15 cellular contexts compared by ENCODE assay signal in the genomic region with DNA sequence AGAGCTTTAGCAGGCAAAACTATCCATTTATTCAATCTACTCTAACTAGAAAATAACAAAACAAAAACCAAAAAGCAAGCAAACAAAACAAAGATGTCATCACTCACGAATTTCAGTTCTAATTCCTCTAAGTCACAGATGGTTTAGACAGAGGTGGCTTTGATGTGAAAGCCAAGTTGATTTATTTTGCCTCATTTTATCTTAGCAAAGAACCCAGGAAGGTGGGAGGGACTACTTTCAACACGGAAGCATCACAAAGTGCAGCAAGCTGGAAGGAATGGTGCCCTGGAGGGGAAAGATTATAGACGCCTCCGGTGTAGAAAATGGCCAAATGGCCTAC.
"Had no signal": no experiment of that assay in that cellular context is flagged by ENCODE, and none has a peak within 500 bp of the region (broad histone marks: within the 10 kb centered on the region; RNA-seq: fewer than 3 reads in every experiment).

No MANE protein-coding gene starts in this region.

- H3K27ac ChIP-seq: esophagus squamous epithelium, heart right ventricle, prostate gland, right atrium auricular region, tibial nerve, vagina had no signal

- ATAC-seq: effector memory CD8-positive, alpha-beta T cell; heart right ventricle; left ventricle myocardium superior; stimulated activated naive CD8-positive, alpha-beta T cell treated with anti-CD3 and anti-CD28 coated beads, Interleukin-15, Interleukin-2, amounts not matched to agents 100 U/mL and 50 U/mL, for 24 hours; WTC11 had no signal

- H3K4me1 ChIP-seq: esophagus squamous epithelium, heart right ventricle, prostate gland, right atrium auricular region, tibial nerve, vagina had no signal

- H3K36me3 ChIP-seq: esophagus squamous epithelium, heart right ventricle, prostate gland, right atrium auricular region, tibial nerve, vagina had no signal

- DNase-seq: activated CD4-positive, alpha-beta memory T cell treated with anti-CD3 and anti-CD28 coated beads for 36 hours; activated CD4-positive, alpha-beta T cell treated with anti-CD3 and anti-CD28 coated beads for 4 hours; activated T-cell treated with anti-CD3 and anti-CD28 coated beads for 4 hours; effector memory CD8-positive, alpha-beta T cell; esophagus squamous epithelium; heart right ventricle; immature natural killer cell; left ventricle myocardium superior; stimulated activated CD4-positive, alpha-beta T cell treated with anti-CD3 and anti-CD28 coated beads, Interleukin-2, amount 100 ng/mL, for 24 hours; stimulated activated naive CD8-positive, alpha-beta T cell treated with anti-CD3 and anti-CD28 coated beads, Interleukin-15, Interleukin-2, amounts not matched to agents 100 U/mL and 50 U/mL, for 24 hours had no signal

- H3K9me3 ChIP-seq: esophagus squamous epithelium, heart right ventricle, prostate gland, tibial nerve, vagina had no signal

- H3K27me3 ChIP-seq: esophagus squamous epithelium, right atrium auricular region, tibial nerve, vagina had no signal

- H3K4me3 ChIP-seq: esophagus squamous epithelium, heart right ventricle, prostate gland, right atrium auricular region, tibial nerve, vagina had no signal
